ENCODE assay signal across 22 cellular contexts in genomic region chr11:34182921-34183685, GRCh38.
A peak's percentile ranks its signal among the peaks of the same experiment; 100 is the strongest.
DNase-seq lines count a peak whose midpoint lies in the region; ATAC-seq, FAIRE-seq and TF ChIP-seq lines count a peak whose summit lies in the region.
"Had no signal": no experiment of that assay in that cellular context is flagged by ENCODE, and none has a peak within 500 bp of the region (broad histone marks: within the 10 kb centered on the region; RNA-seq: fewer than 3 reads in every experiment).

No MANE protein-coding gene starts in this region.

- H3K27me3 Mint-ChIP-seq in activated T-cell treated with anti-CD3 and anti-CD28 coated beads, Interleukin-2, amount 50 U/mL, for 4 hours (ENCODE audit: low read depth) = no peaks in the 10 kb centered on the region
- H3K27me3 Mint-ChIP-seq: IgD-negative memory B cell had no signal

- no peak for TF ChIP-seq CTCF in bronchial epithelial cell (IDR thresholded peaks at IDR 0.05; ENCODE audit: insufficient read depth, low read length, severe bottlenecking)

- no peak overlapping the region for H3K4me3 ChIP-seq in bronchial epithelial cell (ENCODE audit: low read depth, low read length)
- H3K4me3 ChIP-seq: GM23338, HAP-1, SJSA1 had no signal

- no peaks in the 10 kb centered on the region for H3K4me1 Mint-ChIP-seq in activated T-cell treated with anti-CD3 and anti-CD28 coated beads, Interleukin-2, amount 50 U/mL, for 4 hours (ENCODE audit: low read depth)
- peaks cover 15% of the 10 kb centered on the region for H3K4me1 Mint-ChIP-seq in stimulated activated effector memory CD8-positive, alpha-beta T cell treated with anti-CD3 and anti-CD28 coated beads, Interleukin-12 subunit alpha, Interleukin-12 subunit beta, amount 100 ng/mL, for 72 hours
- H3K4me1 Mint-ChIP-seq: IgD-negative memory B cell had no signal

- H3K9me3 Mint-ChIP-seq in activated T-cell treated with anti-CD3 and anti-CD28 coated beads, Interleukin-2, amount 50 U/mL, for 4 hours = no peaks in the 10 kb centered on the region
- no peaks in the 10 kb centered on the region for H3K9me3 Mint-ChIP-seq in stimulated activated effector memory CD8-positive, alpha-beta T cell treated with anti-CD3 and anti-CD28 coated beads, Interleukin-12 subunit alpha, Interleukin-12 subunit beta, amount 100 ng/mL, for 72 hours
- H3K9me3 Mint-ChIP-seq: GM23338, IgD-negative memory B cell had no signal

- no peak for TF ChIP-seq POLR2A in GM12891 (IDR thresholded peaks at IDR 0.05; ENCODE audit: low read depth, low read length)

- FAIRE-seq in GM12891 (lab: Jason Lieb, UNC) (peak; percentile 48), bronchial epithelial cell (lab: Jason Lieb, UNC) (peak; percentile 77)

- H3K27me3 ChIP-seq in bronchial epithelial cell (ENCODE audit: control insufficient read depth, insufficient read depth, low read length) = no peaks in the 10 kb centered on the region
- H3K27me3 ChIP-seq: SJSA1 had no signal

- no peak for DNase-seq in activated T-cell treated with anti-CD3 and anti-CD28 coated beads, Interleukin-2, amount 50 U/mL, for 4 hours
- no peak for DNase-seq in activated T-cell treated with anti-CD3 and anti-CD28 coated beads, Interleukin-2, amount 50 U/mL, for 48 hours
- DNase-seq in GM12891 (ENCODE audit: insufficient read length, low spot score) = no peak
- no peak for DNase-seq in bronchial epithelial cell (ENCODE audit: low read depth)
- no peak for DNase-seq in stimulated activated effector memory CD8-positive, alpha-beta T cell treated with anti-CD3 and anti-CD28 coated beads, Interleukin-12 subunit alpha, Interleukin-12 subunit beta, amount 100 ng/mL, for 72 hours (ENCODE audit: low spot score in 2 of 2)
- DNase-seq in NCI-H187 treated with DMSO at 0.1 percent for 48 hours (lab: John Stamatoyannopoulos, UW) = no peak
- no peak for DNase-seq in cerebellum (ENCODE audit: low spot score)
- DNase-seq: Calu3, DMS153, DND-41, MM.1S, NCI-H1417, NCI-H1694, NCI-H2081, NCI-H2227 treated with DMSO at 0.1 percent for 48 hours, NCI-H526 treated with DMSO at 0.1 percent for 48 hours, Right ventricle myocardium superior, RPMI8226 had no signal

- H3K4me3 Mint-ChIP-seq in activated T-cell treated with anti-CD3 and anti-CD28 coated beads, Interleukin-2, amount 50 U/mL, for 4 hours = no peak overlapping the region
- no peak overlapping the region for H3K4me3 Mint-ChIP-seq in stimulated activated effector memory CD8-positive, alpha-beta T cell treated with anti-CD3 and anti-CD28 coated beads, Interleukin-12 subunit alpha, Interleukin-12 subunit beta, amount 100 ng/mL, for 72 hours
- H3K4me3 Mint-ChIP-seq: GM23338, IgD-negative memory B cell had no signal

- no peak overlapping the region for H3K27ac Mint-ChIP-seq in stimulated activated effector memory CD8-positive, alpha-beta T cell treated with anti-CD3 and anti-CD28 coated beads, Interleukin-12 subunit alpha, Interleukin-12 subunit beta, amount 100 ng/mL, for 72 hours
- H3K27ac Mint-ChIP-seq: GM23338, IgD-negative memory B cell had no signal

- peak; percentile 20 to 40 for ATAC-seq in activated T-cell treated with anti-CD3 and anti-CD28 coated beads, Interleukin-2, amount 50 U/mL, for 4 hours
- peak; percentile 25 for ATAC-seq in stimulated activated effector memory CD8-positive, alpha-beta T cell treated with anti-CD3 and anti-CD28 coated beads, Interleukin-12 subunit alpha, Interleukin-12 subunit beta, amount 100 ng/mL, for 72 hours
- ATAC-seq: GM23338 had no signal

- no peaks in the 10 kb centered on the region for H3K36me3 Mint-ChIP-seq in activated T-cell treated with anti-CD3 and anti-CD28 coated beads, Interleukin-2, amount 50 U/mL, for 4 hours (ENCODE audit: insufficient read depth)
- H3K36me3 Mint-ChIP-seq in stimulated activated effector memory CD8-positive, alpha-beta T cell treated with anti-CD3 and anti-CD28 coated beads, Interleukin-12 subunit alpha, Interleukin-12 subunit beta, amount 100 ng/mL, for 72 hours = no peaks in the 10 kb centered on the region
- H3K36me3 Mint-ChIP-seq: IgD-negative memory B cell had no signal

- H3K36me3 ChIP-seq in bronchial epithelial cell (ENCODE audit: control insufficient read depth, insufficient read depth, low read length) = no peaks in the 10 kb centered on the region
- H3K36me3 ChIP-seq: HAP-1, SJSA1 had no signal

TF ChIP-seq in GM12891, 5 proteins besides CTCF, POLR2A, EP300 and RAD21:
- TF ChIP-seq PAX5 (IDR thresholded peaks at IDR 0.05; ENCODE audit: insufficient read depth, low read length, severe bottlenecking) (no peak), TAF1 (IDR thresholded peaks at IDR 0.05; ENCODE audit: low read depth, low read length) (no peak), POU2F2 (IDR thresholded peaks at IDR 0.05; ENCODE audit: low read depth, low read length) (no peak), SPI1 (IDR thresholded peaks at IDR 0.05; ENCODE audit: low read depth, low read length) (no peak), POLR2AphosphoS5 (IDR thresholded peaks at IDR 0.05; ENCODE audit: low read depth, low read length) (no peak)
